In the genomic region with DNA sequence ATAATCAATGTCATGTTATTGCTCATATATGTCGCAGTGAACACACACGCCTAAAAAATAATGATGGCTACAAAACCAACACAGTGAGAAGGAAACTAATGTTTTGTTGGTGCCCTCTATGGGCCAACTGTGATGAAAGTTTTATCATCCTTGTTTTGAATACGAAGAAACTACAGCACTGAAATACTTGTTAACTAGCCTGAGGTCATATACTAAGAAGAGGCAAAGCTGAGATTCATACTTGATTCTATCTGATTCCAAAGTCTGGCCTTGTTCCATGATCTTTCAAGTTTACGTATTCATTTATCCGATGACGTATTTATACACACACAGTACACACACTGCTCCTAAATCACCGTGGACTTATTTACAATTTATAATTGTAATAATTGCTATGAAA, we compare ENCODE assay signal across 9 cellular contexts.
DNase-seq lines count a peak whose midpoint lies in the region; ATAC-seq and TF ChIP-seq lines count a peak whose summit lies in the region.
"Had no signal": no experiment of that assay in that cellular context is flagged by ENCODE, and none has a peak within 500 bp of the region (broad histone marks: within the 10 kb centered on the region; RNA-seq: fewer than 3 reads in every experiment).

No MANE protein-coding gene starts in this region.

- ATAC-seq in GM18520 (IDR thresholded peaks at IDR 0.05; ENCODE audit: unreplicated experiment), result no peak

- DNase-seq in NCI-H2171 treated with DMSO at 0.1 percent for 48 hours (lab: John Stamatoyannopoulos, UW) (peak; percentile 3), NCI-H2171 (lab: John Stamatoyannopoulos, UW) (no peak), NCI-H1105 treated with DMSO at 0.1 percent for 48 hours (lab: John Stamatoyannopoulos, UW) (peak; percentile 39), choroid plexus epithelial cell (ENCODE audit: low read depth) (peak; percentile 43), retinal pigment epithelial cell (ENCODE audit: low read depth) (no peak), NCI-H774 (lab: John Stamatoyannopoulos, UW) (no peak)
- no peak for DNase-seq in stimulated activated CD4-positive, alpha-beta T cell treated with anti-CD3 and anti-CD28 coated beads, Interleukin-15, amount 100 ng/mL, for 24 hours
- DNase-seq: retina had no signal

- H3K4me3 ChIP-seq in choroid plexus epithelial cell (ENCODE audit: low read depth, low read length) (no peak overlapping the region), retinal pigment epithelial cell (ENCODE audit: low read length) (no peak overlapping the region)

- TF ChIP-seq CTCF in choroid plexus epithelial cell (conservative IDR thresholded peaks at IDR 0.05; ENCODE audit: low read depth, low read length), result peak; percentile 55
- TF ChIP-seq CTCF in retinal pigment epithelial cell (conservative IDR thresholded peaks at IDR 0.05; ENCODE audit: low read depth, low read length), result peak; percentile 58

Comparison
In these comparisons a context has a peak if more than half of its experiments do, and no peak if none do; other contexts are left out.
1. DNase-seq: peak in NCI-H2171 treated with DMSO at 0.1 percent for 48 hours (single experiment), NCI-H1105 treated with DMSO at 0.1 percent for 48 hours (single experiment) and choroid plexus epithelial cell (single experiment); none in NCI-H2171 (single experiment), retinal pigment epithelial cell (single experiment), stimulated activated CD4-positive, alpha-beta T cell treated with anti-CD3 and anti-CD28 coated beads, Interleukin-15, amount 100 ng/mL, for 24 hours (single experiment) and NCI-H774 (single experiment).